8 cellular contexts compared by ENCODE assay signal in genomic region chr13:50636007-50636704, GRCh38.
DNase-seq lines count a peak whose midpoint lies in the region; ATAC-seq and TF ChIP-seq lines count a peak whose summit lies in the region.

No MANE protein-coding gene starts in this region.

- H3K36me3 ChIP-seq in HUES64 (ENCODE audit: insufficient read depth, low read length): no peaks in the 10 kb centered on the region
- no peaks in the 10 kb centered on the region for H3K36me3 ChIP-seq in aorta (ENCODE audit: control insufficient read depth in 1 of 2, insufficient read depth in 2 of 2, low read length in 1 of 2)

- no peaks in the 10 kb centered on the region for H3K36me3 Mint-ChIP-seq in CD4-positive, alpha-beta T cell (ENCODE audit: low read depth)

- CTCF ChIA-PET in CD4-positive, alpha-beta T cell (lab: Charles Lee): no interaction called here

- no peaks in the 10 kb centered on the region for H3K9me3 Mint-ChIP-seq in CD4-positive, alpha-beta T cell

- H3K4me1 Mint-ChIP-seq in CD4-positive, alpha-beta T cell (ENCODE audit: low read depth): no peaks in the 10 kb centered on the region

- no peak overlapping the region for H3K27ac Mint-ChIP-seq in CD4-positive, alpha-beta T cell

- H3K4me1 ChIP-seq in HUES64 (ENCODE audit: insufficient read depth, low read length): peaks cover 15% of the 10 kb centered on the region
- H3K4me1 ChIP-seq in aorta (ENCODE audit: control insufficient read depth in 1 of 2, insufficient read depth in 2 of 2, low read length in 2 of 2): no peaks in the 10 kb centered on the region

- peak; percentile 89 for ATAC-seq in GM21390 (IDR thresholded peaks at IDR 0.05; ENCODE audit: unreplicated experiment)
- no peak for ATAC-seq in aorta (ENCODE audit: low FRiP score)
- ATAC-seq in CD4-positive, alpha-beta T cell (ENCODE audit: poor library complexity): no peak

- H3K27ac ChIP-seq in HUES64 (ENCODE audit: low read depth, low read length): no peak overlapping the region; the same call in 1 of the 2 replicates
- no peak overlapping the region for H3K27ac ChIP-seq in aorta (ENCODE audit: low read depth in 1 of 2, low read length in 2 of 2)
- no peak overlapping the region for H3K27ac ChIP-seq in CD4-positive, alpha-beta T cell (ENCODE audit: low read depth, low read length)

- H3K4me3 Mint-ChIP-seq in CD4-positive, alpha-beta T cell: no peak overlapping the region

- DNase-seq in ELF-1 (ENCODE audit: low read depth, low spot score) (peak; percentile 78), iPS DF 4.7 (ENCODE audit: extremely low read depth, low spot score) (peak; percentile 46), aorta (no peak), hepatic stellate cell (ENCODE audit: low spot score) (no peak), DMS79 treated with DMSO at 0.1 percent for 48 hours (lab: John Stamatoyannopoulos, UW) (no peak)
- DNase-seq in CD4-positive, alpha-beta T cell: no peak

- no peaks in the 10 kb centered on the region for H3K9me3 ChIP-seq in HUES64 (ENCODE audit: insufficient read depth, low read depth, low read length)
- H3K9me3 ChIP-seq in aorta (ENCODE audit: control insufficient read depth, low read length): no peaks in the 10 kb centered on the region
- no peaks in the 10 kb centered on the region for H3K9me3 ChIP-seq in CD4-positive, alpha-beta T cell (ENCODE audit: control insufficient read depth, low read length)

- no peaks in the 10 kb centered on the region for H3K27me3 Mint-ChIP-seq in CD4-positive, alpha-beta T cell

- POLR2A ChIA-PET in CD4-positive, alpha-beta T cell (lab: Charles Lee): no interaction called here

- H3K4me3 ChIP-seq in HUES64 (ENCODE audit: low read length) (peak overlapping the region; percentile 9), aorta (ENCODE audit: low read length in 2 of 2) (no peak overlapping the region)

- no peak for TF ChIP-seq CTCF in CD4-positive, alpha-beta T cell (IDR thresholded peaks at IDR 0.05)

- intact Hi-C loops in aorta (cut with DNase I): no loop called here
- intact Hi-C loops in CD4-positive, alpha-beta T cell (cut with DNase I, micrococcal nuclease): no loop called here

- 51% methylated on average over 7 of the region's 7 CpGs for WGBS in HUES64
- WGBS in aorta, 2 donors: 77 to 80% methylated on average over 7 of the region's 7 CpGs

- H3K27me3 ChIP-seq in HUES64 (ENCODE audit: insufficient read depth, low read length): no peaks in the 10 kb centered on the region
- no peaks in the 10 kb centered on the region for H3K27me3 ChIP-seq in aorta (ENCODE audit: control insufficient read depth in 1 of 2, insufficient read depth in 2 of 2, low read length in 1 of 2)
- no peaks in the 10 kb centered on the region for H3K27me3 ChIP-seq in CD4-positive, alpha-beta T cell (ENCODE audit: control insufficient read depth, insufficient read depth, low read length)

- no peak overlapping the region for H3K9ac ChIP-seq in HUES64 (ENCODE audit: low read depth, low read length)

Comparison
In these comparisons a context has a peak if more than half of its experiments do, and no peak if none do; other contexts are left out.
1. DNase-seq: peak in ELF-1 (single experiment) and iPS DF 4.7 (single experiment); none in aorta (0 of 2), hepatic stellate cell (single experiment), CD4-positive, alpha-beta T cell (0 of 10) and DMS79 treated with DMSO at 0.1 percent for 48 hours (single experiment).